In the genomic region with DNA sequence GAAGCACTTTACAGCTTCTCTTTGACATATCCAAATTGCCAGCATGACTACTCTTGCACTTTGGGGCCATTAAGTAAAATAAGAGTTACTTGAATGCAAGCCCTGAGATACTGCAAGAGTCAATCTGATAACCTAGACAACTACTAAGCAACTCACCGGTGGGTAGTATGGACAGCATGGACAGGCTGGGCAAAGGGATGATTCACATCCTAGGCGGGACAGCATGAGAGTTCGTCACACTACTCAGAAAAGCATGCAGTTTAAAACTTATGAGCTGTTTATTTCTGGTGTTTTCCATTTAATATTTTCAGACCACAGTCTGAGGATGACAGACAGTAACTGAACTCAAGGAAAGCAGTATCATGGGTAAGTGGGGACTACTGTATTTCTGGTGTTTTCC, we compare ENCODE assay signal across 21 cellular contexts.
DNase-seq lines count a peak whose midpoint lies in the region; ATAC-seq and TF ChIP-seq lines count a peak whose summit lies in the region.
"Had no signal": no experiment of that assay in that cellular context is flagged by ENCODE, and none has a peak within 500 bp of the region (broad histone marks: within the 10 kb centered on the region; RNA-seq: fewer than 3 reads in every experiment).

No MANE protein-coding gene starts in this region.

- no peaks in the 10 kb centered on the region for H3K27me3 ChIP-seq in PC-3 (ENCODE audit: low read length)
- H3K27me3 ChIP-seq: gastroesophageal sphincter had no signal

- POLR2A ChIA-PET in PC-3 (lab: Charles Lee; ENCODE audit: unreplicated experiment) = no interaction called here

- no peak overlapping the region for H3K4me2 ChIP-seq in PC-3 (ENCODE audit: low read length)

- ATAC-seq in PC-3 (peak; percentile 99), GM21825 (IDR thresholded peaks at IDR 0.05; ENCODE audit: unreplicated experiment) (no peak)
- ATAC-seq: activated CD8-positive, alpha-beta T cell treated with anti-CD3 and anti-CD28 coated beads for 36 hours; gastroesophageal sphincter; left cardiac atrium; Panc1 had no signal

- no peaks in the 10 kb centered on the region for H3K79me2 ChIP-seq in PC-3 (ENCODE audit: low read length)

- H3K9ac ChIP-seq in PC-3 (ENCODE audit: low read length) = no peak overlapping the region

- no peaks in the 10 kb centered on the region; the same call in 1 of the 2 replicates for H3K4me1 ChIP-seq in PC-3 (ENCODE audit: insufficient read depth, low read length)
- H3K4me1 ChIP-seq: gastroesophageal sphincter had no signal

- peak; percentile 14 for DNase-seq in AG20443 (ENCODE audit: low spot score)
- DNase-seq in PC-3 = peak; percentile 41
- DNase-seq in dermis blood vessel endothelial cell = peak; percentile 40
- peak; percentile 21 for DNase-seq in kidney tubule cell (ENCODE audit: low spot score)
- DNase-seq in NCI-H1417 (lab: John Stamatoyannopoulos, UW) = no peak
- no peak for DNase-seq in NCI-H2227 (lab: John Stamatoyannopoulos, UW; ENCODE audit: unreplicated experiment)
- DNase-seq in SHP77 (lab: John Stamatoyannopoulos, UW) = no peak
- DNase-seq: activated CD4-positive, CD25-positive, alpha-beta regulatory T cell; activated CD8-positive, alpha-beta T cell treated with anti-CD3 and anti-CD28 coated beads for 36 hours; activated naive CD4-positive, alpha-beta T cell treated with anti-CD3 and anti-CD28 coated beads, Interleukin-2, amount 10 ng/mL, durations not matched to agents 7 days and 5 days; activated T-cell treated with anti-CD3 and anti-CD28 coated beads, Interleukin-2, amount 50 U/mL, for 24 hours; DND-41; left cardiac atrium; NCI-H1436; stimulated activated CD4-positive, alpha-beta T cell treated with anti-CD3 and anti-CD28 coated beads, Interleukin-4, amount 100 ng/mL, for 1 hour; T-helper 9 cell had no signal

- BruUV-seq in PC-3 (replicated peaks; lab: Mats Ljungman, UMichigan) = no TSS peak

- no peaks in the 10 kb centered on the region for H3F3A ChIP-seq in PC-3 (ENCODE audit: low read length, unreplicated experiment)

- TF ChIP-seq CTCF in PC-3 (conservative IDR thresholded peaks at IDR 0.05; ENCODE audit: low read depth, low read length) = no peak

- CTCF ChIA-PET in PC-3 (lab: Charles Lee) = no interaction called here

- H3K9me3 ChIP-seq in PC-3 (ENCODE audit: low read length) = no peaks in the 10 kb centered on the region

- H3K27ac ChIP-seq in PC-3 (ENCODE audit: low read length) = no peak overlapping the region
- H3K27ac ChIP-seq: coronary artery, gastroesophageal sphincter, SK-N-MC had no signal

- H3K36me3 ChIP-seq in PC-3 (ENCODE audit: low read depth, low read length) = 0 out of 2 replicates have a peak, but pooled peaks cover 7% of the 10 kb centered on the region

- H3K9me2 ChIP-seq in PC-3 (replicated peaks; ENCODE audit: low read length) = no peaks in the 10 kb centered on the region

- no peak overlapping the region for H2AFZ ChIP-seq in PC-3 (ENCODE audit: low read length)

- no peak overlapping the region for H3K4me3 ChIP-seq in PC-3 (ENCODE audit: low read length)
- H3K4me3 ChIP-seq: coronary artery, gastroesophageal sphincter, SK-N-MC had no signal

- no peaks in the 10 kb centered on the region for H4K20me1 ChIP-seq in PC-3 (ENCODE audit: low read length)

- intact Hi-C loops in PC-3 (cut with micrococcal nuclease) = no loop called here

Comparison
In these comparisons a context has a peak if more than half of its experiments do, and no peak if none do; other contexts are left out.
1. DNase-seq: peak in AG20443 (single experiment), PC-3 (single experiment), dermis blood vessel endothelial cell (single experiment) and kidney tubule cell (single experiment); none in NCI-H1417 (0 of 3), NCI-H2227 (single experiment) and SHP77 (0 of 2).